32 cellular contexts compared by ENCODE assay signal in the genomic region with DNA sequence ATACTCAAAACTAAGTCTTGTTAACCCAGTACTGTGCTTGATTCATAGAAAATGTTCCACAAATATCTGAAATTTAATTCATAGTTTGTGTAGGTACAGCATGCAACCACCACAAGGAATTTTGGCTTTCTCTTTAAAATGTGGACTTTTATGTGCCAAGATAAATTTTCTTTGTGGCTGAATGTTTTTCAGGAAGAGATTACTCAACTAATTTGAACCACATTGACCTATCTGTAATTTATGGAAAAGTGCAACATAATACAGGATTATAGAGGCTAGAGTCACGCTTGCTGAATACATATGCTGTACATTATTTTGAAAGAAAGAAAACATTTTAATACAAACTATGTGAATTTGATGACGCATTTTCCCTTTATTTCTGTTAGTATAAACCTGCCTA.
DNase-seq lines count a peak whose midpoint lies in the region; ATAC-seq, FAIRE-seq and TF ChIP-seq lines count a peak whose summit lies in the region.
"Had no signal": no experiment of that assay in that cellular context is flagged by ENCODE, and none has a peak within 500 bp of the region (broad histone marks: within the 10 kb centered on the region; RNA-seq: fewer than 3 reads in every experiment).

No MANE protein-coding gene starts in this region.

- TF ChIP-seq CTCF in choroid plexus epithelial cell (conservative IDR thresholded peaks at IDR 0.05; ENCODE audit: low read depth, low read length) = no peak

- H3K4me3 ChIP-seq in choroid plexus epithelial cell (ENCODE audit: low read depth, low read length) = no peak overlapping the region
- H3K4me3 ChIP-seq: A549; BLaER1 treated with 17β-estradiol and CSF1 and Interleukin-3, amounts not matched to agents 10 nM and 100 nM; heart right ventricle; lower lobe of right lung; skin epidermis; thyroid gland; vagina had no signal

- ATAC-seq in HG02970 (IDR thresholded peaks at IDR 0.05; ENCODE audit: low FRiP score, unreplicated experiment) = no peak
- no peak for ATAC-seq in GM19023 (IDR thresholded peaks at IDR 0.05; ENCODE audit: unreplicated experiment)
- ATAC-seq: A549; activated CD8-positive, alpha-beta memory T cell treated with anti-CD3 and anti-CD28 coated beads, Interleukin-2, amount 10 ng/mL, durations not matched to agents 7 days and 5 days; foreskin keratinocyte; heart right ventricle; lower lobe of right lung; PC-3; stimulated activated naive CD8-positive, alpha-beta T cell treated with anti-CD3 and anti-CD28 coated beads, Interleukin-15, amount 100 ng/mL, for 72 hours had no signal

- FAIRE-seq in HTR-8/SVneo (lab: Jason Lieb, UNC) = no peak
- FAIRE-seq: endometrium had no signal

- DNase-seq in AG08395 (ENCODE audit: low spot score) (peak; percentile 7), HTR-8/SVneo (ENCODE audit: insufficient read length, low spot score) (peak; percentile 6), choroid plexus epithelial cell (ENCODE audit: low read depth) (peak; percentile 20), fibroblast of the conjunctiva (ENCODE audit: low read depth) (peak; percentile 28), mesenteric fat pad (ENCODE audit: low spot score) (no peak)
- DNase-seq in activated effector memory CD4-positive, alpha-beta T cell treated with anti-CD3 and anti-CD28 coated beads, Interleukin-2, amount 50 U/mL, for 16 hours = no peak
- DNase-seq: activated CD4-positive, alpha-beta T cell treated with anti-CD3 and anti-CD28 coated beads, Interleukin-2, amount 10 ng/mL, durations not matched to agents 7 days and 5 days; activated CD8-positive, alpha-beta memory T cell treated with anti-CD3 and anti-CD28 coated beads, Interleukin-2, amount 10 ng/mL, durations not matched to agents 7 days and 5 days; activated naive CD4-positive, alpha-beta T cell treated with anti-CD3 and anti-CD28 coated beads, Interleukin-2, amount 10 ng/mL, durations not matched to agents 7 days and 5 days; caudate nucleus; COR-L47; foreskin keratinocyte; GF-D8; heart right ventricle; kidney glomerular epithelial cell; lower lobe of right lung; NCI-H2171; NCI-H510A; nephron progenitor cell; PC-3; stimulated activated CD4-positive, alpha-beta T cell treated with anti-CD3 and anti-CD28 coated beads, Interleukin-1b, Interleukin-23, amount 100 ng/mL, for 48 hours; stimulated activated CD8-positive, alpha-beta memory T cell treated with anti-CD3 and anti-CD28 coated beads, Interleukin-4, amount 100 ng/mL, for 48 hours; stimulated activated naive CD8-positive, alpha-beta T cell treated with anti-CD3 and anti-CD28 coated beads, Interleukin-15, amount 100 ng/mL, for 72 hours; T-helper 9 cell; thyroid gland had no signal

Comparison
In these comparisons a context has a peak if more than half of its experiments do, and no peak if none do; other contexts are left out.
1. DNase-seq: peak in AG08395 (single experiment), HTR-8/SVneo (single experiment), choroid plexus epithelial cell (single experiment) and fibroblast of the conjunctiva (single experiment); none in activated effector memory CD4-positive, alpha-beta T cell treated with anti-CD3 and anti-CD28 coated beads, Interleukin-2, amount 50 U/mL, for 16 hours (single experiment) and mesenteric fat pad (single experiment).